Comparison of ENCODE assay signal across 2 cellular contexts in genomic region chr3:100558233-100558632, GRCh38.
TF ChIP-seq lines count a peak whose summit lies in the region.

No MANE protein-coding gene starts in this region.

TF ChIP-seq in IMR-90, 13 proteins besides CTCF, POLR2A, EP300 and RAD21:
- TF ChIP-seq BHLHE40 (IDR thresholded peaks at IDR 0.05; ENCODE audit: low read depth, low read length) (no peak), MAZ (IDR thresholded peaks at IDR 0.05; ENCODE audit: borderline replicate concordance, low read depth, low read length) (no peak), FOS (IDR thresholded peaks at IDR 0.05; ENCODE audit: low read depth, low read length) (no peak), NFE2L2 (IDR thresholded peaks at IDR 0.05; ENCODE audit: low read depth, low read length) (no peak), ELK1 (IDR thresholded peaks at IDR 0.05; ENCODE audit: borderline replicate concordance, low read depth, low read length) (no peak), CEBPB (IDR thresholded peaks at IDR 0.05; ENCODE audit: low read depth, low read length) (no peak), MAFK (IDR thresholded peaks at IDR 0.05; ENCODE audit: low read depth, low read length) (no peak), MXI1 (IDR thresholded peaks at IDR 0.05; ENCODE audit: borderline replicate concordance, low read depth, low read length) (no peak), USF2 (IDR thresholded peaks at IDR 0.05; ENCODE audit: low read depth, low read length) (no peak), CHD1 (IDR thresholded peaks at IDR 0.05; ENCODE audit: low read depth, low read length) (no peak), RFX5 (IDR thresholded peaks at IDR 0.05; ENCODE audit: low read depth, low read length) (no peak)

TF ChIP-seq in K562, 482 proteins besides CTCF, POLR2A, EP300 and RAD21:
- TF ChIP-seq CBFA2T3 (IDR thresholded peaks at IDR 0.05) = peak; percentile 56
- peak; percentile 9; the same call in 1 of the 2 replicates for TF ChIP-seq TCF3 (CRISPR knock-in tag; IDR thresholded peaks at IDR 0.05)
- TF ChIP-seq ATF2 (CRISPR knock-in tag; IDR thresholded peaks at IDR 0.05) = no peak
